ENCODE assay signal across 10 cellular contexts in genomic region chr12:113955109-113955970, GRCh38. TPM values are rescaled to one million over a fixed set of nuclear protein-coding genes. Genes with fewer than 3 reads are reported as not detected.
A peak's percentile ranks its signal among the peaks of the same experiment; 100 is the strongest.
DNase-seq lines count a peak whose midpoint lies in the region; ATAC-seq, FAIRE-seq and TF ChIP-seq lines count a peak whose summit lies in the region.
"Had no signal": no experiment of that assay in that cellular context is flagged by ENCODE, and none has a peak within 500 bp of the region (broad histone marks: within the 10 kb centered on the region; RNA-seq: fewer than 3 reads in every experiment).

No MANE protein-coding gene starts in this region.

- in situ Hi-C loops in KBM-7 (cut with MboI; ENCODE audit: low pct_unique_long_range_greater_than_20kb, low sequenced_read_pairs) = no loop called here

- peak; percentile 34 to 65 for TF ChIP-seq RAD21 in liver (IDR thresholded peaks at IDR 0.05)

- no peak overlapping the region for H3K4me3 Mint-ChIP-seq in astrocyte (ENCODE audit: unreplicated experiment)
- H3K4me3 Mint-ChIP-seq in naive thymus-derived CD8-positive, alpha-beta T cell = no peak overlapping the region
- H3K4me3 Mint-ChIP-seq: activated naive CD8-positive, alpha-beta T cell treated with anti-CD3 and anti-CD28 coated beads, Interleukin-2, amount 50 U/mL, for 24 hours had no signal

- H3K27me3 ChIP-seq in astrocyte (ENCODE audit: insufficient read depth, low read length) = no peaks in the 10 kb centered on the region
- H3K27me3 ChIP-seq in liver (ENCODE audit: control insufficient read depth in 4 of 4, insufficient read depth in 4 of 4, low read length in 3 of 4) = no peaks in the 10 kb centered on the region

- H3K79me2 ChIP-seq in astrocyte (ENCODE audit: insufficient read depth, low read length) = no peaks in the 10 kb centered on the region

- TF ChIP-seq CTCF in astrocyte (IDR thresholded peaks at IDR 0.05; ENCODE audit: insufficient read depth, low read depth, low read length) = peak; percentile 28
- peak; percentile 52 for TF ChIP-seq CTCF in liver (IDR thresholded peaks at IDR 0.05; ENCODE audit: low read depth, low read length, missing input control)

- H3K9me3 ChIP-seq in astrocyte (ENCODE audit: insufficient read depth, low read depth, low read length) (no peaks in the 10 kb centered on the region), liver (ENCODE audit: control insufficient read depth in 4 of 4, low read length in 3 of 4) (no peaks in the 10 kb centered on the region)

- no peaks in the 10 kb centered on the region for H4K20me1 ChIP-seq in astrocyte (ENCODE audit: insufficient read depth, low read length)

- H3K27ac Mint-ChIP-seq in astrocyte (ENCODE audit: unreplicated experiment) = no peak overlapping the region
- no peak overlapping the region for H3K27ac Mint-ChIP-seq in naive thymus-derived CD8-positive, alpha-beta T cell
- H3K27ac Mint-ChIP-seq: activated naive CD8-positive, alpha-beta T cell treated with anti-CD3 and anti-CD28 coated beads, Interleukin-2, amount 50 U/mL, for 24 hours had no signal

- H3K4me2 ChIP-seq in astrocyte (ENCODE audit: low read length) = no peak overlapping the region

- POLR2A ChIA-PET in naive thymus-derived CD8-positive, alpha-beta T cell (lab: Charles Lee) = no interaction called here

- ATAC-seq in naive thymus-derived CD8-positive, alpha-beta T cell = no peak
- no peak for ATAC-seq in HG03354 (IDR thresholded peaks at IDR 0.05; ENCODE audit: poor library complexity, severe bottlenecking, unreplicated experiment)
- ATAC-seq: activated naive CD8-positive, alpha-beta T cell treated with anti-CD3 and anti-CD28 coated beads, Interleukin-2, amount 50 U/mL, for 24 hours had no signal

- H2AFZ ChIP-seq in astrocyte (ENCODE audit: low read depth, low read length) = no peak overlapping the region

- H3K9ac ChIP-seq in astrocyte (ENCODE audit: low read length) (no peak overlapping the region), liver (ENCODE audit: low read depth in 1 of 2, low read length in 2 of 2) (no peak overlapping the region)

- no peaks in the 10 kb centered on the region for H3K4me1 Mint-ChIP-seq in astrocyte (ENCODE audit: low read depth, unreplicated experiment)
- peaks cover 0 to 4% (median under 1%) of the 10 kb centered on the region in 4 donors for H3K4me1 Mint-ChIP-seq in naive thymus-derived CD8-positive, alpha-beta T cell

- H3K27ac ChIP-seq in astrocyte (ENCODE audit: low read depth, low read length) (no peak overlapping the region), liver (ENCODE audit: low read depth in 1 of 2, low read length in 2 of 2) (no peak overlapping the region)

- H3K36me3 Mint-ChIP-seq in astrocyte (ENCODE audit: low read depth, unreplicated experiment) = peaks cover 8% of the 10 kb centered on the region
- H3K36me3 Mint-ChIP-seq in naive thymus-derived CD8-positive, alpha-beta T cell = peaks cover 5 to 95% (median 19%) of the 10 kb centered on the region in 3 donors

- H3K27me3 Mint-ChIP-seq in astrocyte (ENCODE audit: low read depth, unreplicated experiment) = no peaks in the 10 kb centered on the region
- no peaks in the 10 kb centered on the region for H3K27me3 Mint-ChIP-seq in naive thymus-derived CD8-positive, alpha-beta T cell
- H3K27me3 Mint-ChIP-seq: activated naive CD8-positive, alpha-beta T cell treated with anti-CD3 and anti-CD28 coated beads, Interleukin-2, amount 50 U/mL, for 24 hours had no signal

- H3K36me3 ChIP-seq in astrocyte (ENCODE audit: insufficient read depth, low read length) = peaks cover 33% of the 10 kb centered on the region
- peaks cover 5 to 81% (median 29%) of the 10 kb centered on the region in 4 donors for H3K36me3 ChIP-seq in liver (ENCODE audit: control insufficient read depth in 4 of 4, insufficient read depth in 3 of 4, low read depth in 1 of 4, low read length in 3 of 4)

- DNase-seq in ELR (ENCODE audit: low read depth) (peak; percentile 63), KBM-7 (peak; percentile 26), astrocyte (ENCODE audit: low read depth) (no peak), NCI-H1105 treated with DMSO at 0.1 percent for 48 hours (lab: John Stamatoyannopoulos, UW) (no peak)
- no peak for DNase-seq in stimulated activated CD4-positive, alpha-beta T cell treated with anti-CD3 and anti-CD28 coated beads, Interleukin-12 subunit alpha, Interleukin-12 subunit beta, amount 100 ng/mL, for 4 hours
- DNase-seq in naive thymus-derived CD8-positive, alpha-beta T cell = no peak
- DNase-seq: activated naive CD8-positive, alpha-beta T cell treated with anti-CD3 and anti-CD28 coated beads, Interleukin-2, amount 50 U/mL, for 24 hours; NCI-H526 treated with DMSO at 0.1 percent for 48 hours had no signal

- H3K9me3 Mint-ChIP-seq in astrocyte (ENCODE audit: unreplicated experiment) = no peaks in the 10 kb centered on the region
- no peaks in the 10 kb centered on the region for H3K9me3 Mint-ChIP-seq in naive thymus-derived CD8-positive, alpha-beta T cell
- H3K9me3 Mint-ChIP-seq: activated naive CD8-positive, alpha-beta T cell treated with anti-CD3 and anti-CD28 coated beads, Interleukin-2, amount 50 U/mL, for 24 hours had no signal

- H3K4me3 ChIP-seq in astrocyte (ENCODE audit: insufficient read depth, low read depth, low read length) (no peak overlapping the region), liver (ENCODE audit: low read depth in 1 of 3, low read length in 3 of 3) (no peak overlapping the region)

- WGBS in liver = 71% methylated on average over 15 of the region's 15 CpGs

- no peak for FAIRE-seq in astrocyte (lab: Jason Lieb, UNC)

- H3K4me1 ChIP-seq in astrocyte (ENCODE audit: insufficient read depth, low read length) (no peaks in the 10 kb centered on the region), liver (ENCODE audit: control insufficient read depth in 4 of 4, insufficient read depth in 4 of 4, low read length in 3 of 4) (no peaks in the 10 kb centered on the region)

TF ChIP-seq in liver, 16 proteins besides CTCF, POLR2A, EP300 and RAD21:
- TF ChIP-seq EGR1 (IDR thresholded peaks at IDR 0.05; ENCODE audit: low read depth in 2 of 2) = no peak
- TF ChIP-seq HNF4A (conservative IDR thresholded peaks at IDR 0.05) = peak in 1 of 2 donors; percentile 28

RNA-seq across cellular contexts. Expression of gene RBM19, which starts 10.8 kb away (rescaled TPM):
- 29.6 and 32.3 TPM in 2 replicates for total RNA-seq in astrocyte
- 10 to 100 TPM in 1 of 2 donors, 1 to 10 TPM in 1; 10.0 to 18.7 TPM for total RNA-seq in liver
- polyA plus RNA-seq in liver = 1 to 10 TPM; 7.9 TPM
- total RNA-seq in naive thymus-derived CD8-positive, alpha-beta T cell = 10 to 100 TPM; 76.2 to 84.6 TPM
- 10 to 100 TPM in 1 of 3 donors, 1 to 10 TPM in 2; 5.4 to 15.4 (median 9.1) TPM for polyA plus RNA-seq in naive thymus-derived CD8-positive, alpha-beta T cell

Comparison
In these comparisons a context has a peak if more than half of its experiments do, and no peak if none do; other contexts are left out.
1. DNase-seq: peak in ELR (single experiment) and KBM-7 (single experiment); none in astrocyte (single experiment), stimulated activated CD4-positive, alpha-beta T cell treated with anti-CD3 and anti-CD28 coated beads, Interleukin-12 subunit alpha, Interleukin-12 subunit beta, amount 100 ng/mL, for 4 hours (single experiment), naive thymus-derived CD8-positive, alpha-beta T cell (0 of 10) and NCI-H1105 treated with DMSO at 0.1 percent for 48 hours (single experiment).